25 cellular contexts compared by ENCODE assay signal in the genomic region with DNA sequence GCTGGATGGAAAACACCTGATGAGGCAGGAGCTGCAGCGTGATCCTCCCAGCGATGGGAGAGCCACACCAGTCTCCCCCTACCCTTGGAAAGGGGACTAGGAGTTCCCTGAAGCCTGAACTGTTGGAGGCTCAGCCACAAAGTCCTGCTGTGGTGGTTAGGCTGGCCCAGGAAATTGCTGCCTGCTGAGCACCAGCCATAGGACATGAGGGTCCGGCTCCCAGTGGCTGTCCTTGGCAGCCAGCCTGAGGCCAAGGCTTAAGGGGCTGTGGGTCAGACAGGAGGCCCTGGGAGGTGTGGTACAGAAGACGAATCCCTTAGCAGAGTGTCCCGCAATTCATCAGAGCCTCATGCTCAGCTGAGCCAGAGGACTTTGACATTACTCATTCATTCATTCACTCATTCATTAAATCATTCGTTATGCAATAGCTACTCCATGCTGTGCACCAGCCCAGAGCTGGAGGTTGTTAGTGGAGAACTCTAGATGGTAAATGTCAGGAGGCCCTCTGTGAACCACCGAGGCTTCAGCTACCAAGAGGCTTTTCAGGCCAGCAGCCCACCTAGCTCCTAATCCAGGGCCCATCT. TPM values are rescaled to one million over a fixed set of nuclear protein-coding genes. Genes with fewer than 3 reads are reported as not detected.
A peak's percentile ranks its signal among the peaks of the same experiment; 100 is the strongest.
DNase-seq lines count a peak whose midpoint lies in the region; ATAC-seq, FAIRE-seq and TF ChIP-seq lines count a peak whose summit lies in the region.
"Had no signal": no experiment of that assay in that cellular context is flagged by ENCODE, and none has a peak within 500 bp of the region (broad histone marks: within the 10 kb centered on the region; RNA-seq: fewer than 3 reads in every experiment).

No MANE protein-coding gene starts in this region.

- no peaks in the 10 kb centered on the region for H3K79me2 ChIP-seq in HepG2 (ENCODE audit: insufficient read depth, low read length)

- H3K27me3 ChIP-seq in HepG2 (ENCODE audit: control insufficient read depth in 1 of 2, insufficient read depth in 2 of 2, low read length in 2 of 2) = 0 out of 5 replicates have a peak, but pooled peaks cover 0 to 4% of the 10 kb centered on the region in 2 experiments
- H3K27me3 ChIP-seq in right lobe of liver = no peaks in the 10 kb centered on the region
- no peaks in the 10 kb centered on the region for H3K27me3 ChIP-seq in WERI-Rb-1 (ENCODE audit: insufficient read depth, low read depth, severe bottlenecking)
- peaks cover 0 to 24% (median 3%) of the 10 kb centered on the region in 7 donors for H3K27me3 ChIP-seq in heart right ventricle
- H3K27me3 ChIP-seq: BE2C, BLaER1 had no signal

- no peaks in the 10 kb centered on the region for H4K20me1 ChIP-seq in HepG2 (ENCODE audit: insufficient read depth, low read length)
- H4K20me1 ChIP-seq: BLaER1 had no signal

- intact Hi-C loops in HepG2 (cut with micrococcal nuclease; ENCODE audit: unreplicated experiment) = no loop called here
- intact Hi-C loops in right lobe of liver (cut with DNase I) = no loop called here
- intact Hi-C loops in kidney (cut with DNase I) = no loop called here
- intact Hi-C loops in heart right ventricle (cut with DNase I) = no loop called here

- TF ChIP-seq POLR2A in HepG2 (IDR thresholded peaks at IDR 0.05; ENCODE audit: insufficient read depth in 1 of 2, low read depth in 2 of 2, low read length in 2 of 2) = no peak
- TF ChIP-seq POLR2A in right lobe of liver (IDR thresholded peaks at IDR 0.05) = no peak

- 70% methylated on average over 5 of the region's 7 CpGs for whole genome bisulfite sequencing in HepG2 (ENCODE audit: low lambda C conversion rate)
- 40% methylated on average over 1 of the region's 7 CpGs for WGBS in right lobe of liver (ENCODE audit: insufficient coverage, low coverage, low lambda C conversion rate, missing lambda C conversion rate)
- 79 to 81% methylated on average over 7 of the region's 7 CpGs for WGBS in heart right ventricle, 2 donors

- CTCF ChIA-PET in HepG2 (lab: Yijun Ruan, JAX; ENCODE audit: low intra/inter-chr PET ratio, low total read pairs) = no interaction called here

- no peak for ATAC-seq in HepG2
- no peak for ATAC-seq in right lobe of liver
- no peak for ATAC-seq in heart right ventricle
- ATAC-seq in HG03045 (IDR thresholded peaks at IDR 0.05; ENCODE audit: unreplicated experiment) = no peak

- no peak overlapping the region for H2AFZ ChIP-seq in HepG2 (ENCODE audit: low read length)

- no peak for TF ChIP-seq CTCF in HepG2 (CRISPR knock-in tag; IDR thresholded peaks at IDR 0.05)
- TF ChIP-seq CTCF in right lobe of liver (IDR thresholded peaks at IDR 0.05) = no peak
- TF ChIP-seq CTCF in WERI-Rb-1 (IDR thresholded peaks at IDR 0.05; ENCODE audit: low read depth, low read length) = no peak
- no peak for TF ChIP-seq CTCF in kidney (IDR thresholded peaks at IDR 0.05; ENCODE audit: borderline replicate concordance, extremely low read depth, insufficient read depth)
- no peak for TF ChIP-seq CTCF in heart right ventricle (IDR thresholded peaks at IDR 0.05)

- no peak overlapping the region for H3K27ac ChIP-seq in HepG2 (ENCODE audit: extremely low read length, insufficient read depth, low read length)
- no peak overlapping the region for H3K27ac ChIP-seq in right lobe of liver
- peak overlapping the region; percentile 60 for H3K27ac ChIP-seq in WERI-Rb-1
- H3K27ac ChIP-seq in kidney (ENCODE audit: low read depth in 2 of 2, low read length in 2 of 2) = no peak overlapping the region
- H3K27ac ChIP-seq in heart right ventricle = no peak overlapping the region
- H3K27ac ChIP-seq: BLaER1 had no signal

- POLR2A ChIA-PET in HepG2 (lab: Yijun Ruan, JAX) = no interaction called here

- no TSS peak for BruUV-seq in HepG2 (replicated peaks; lab: Mats Ljungman, UMichigan)

- H3K4me2 ChIP-seq in HepG2 (ENCODE audit: low read depth, low read length) = no peak overlapping the region
- H3K4me2 ChIP-seq: BLaER1 had no signal

- no peak for TF ChIP-seq RAD21 in HepG2 (CRISPR knock-in tag; IDR thresholded peaks at IDR 0.05)

- in situ Hi-C loops in HepG2 (cut with HindIII; ENCODE audit: extremely low pct_ligation_motif_present, low pct_unique_long_range_greater_than_20kb) = no loop called here

- FAIRE-seq in HepG2 (lab: Jason Lieb, UNC) = no peak
- no peak for FAIRE-seq in kidney (lab: Jason Lieb, UNC)
- FAIRE-seq: A204.1, D721Med, G401.6, GM12891 had no signal

- H3K4me1 ChIP-seq in HepG2 (ENCODE audit: insufficient read depth, low read length) (peaks cover 19% of the 10 kb centered on the region), right lobe of liver (no peaks in the 10 kb centered on the region), kidney (ENCODE audit: control insufficient read depth in 1 of 2, insufficient read depth in 1 of 2, low read depth in 1 of 2, low read length in 2 of 2) (no peaks in the 10 kb centered on the region), heart right ventricle (no peaks in the 10 kb centered on the region)
- H3K4me1 ChIP-seq: BE2C, Caco-2 had no signal

- no peaks in the 10 kb centered on the region for H3K36me3 ChIP-seq in HepG2 (replicated peaks in 1 of 2; ENCODE audit: control insufficient read depth in 1 of 2, insufficient read depth in 2 of 2, low read length in 2 of 2)
- H3K36me3 ChIP-seq in right lobe of liver = no peaks in the 10 kb centered on the region
- H3K36me3 ChIP-seq in WERI-Rb-1 = no peaks in the 10 kb centered on the region
- H3K36me3 ChIP-seq in kidney (ENCODE audit: control insufficient read depth in 1 of 2, insufficient read depth in 2 of 2, low read length in 2 of 2) = no peaks in the 10 kb centered on the region
- H3K36me3 ChIP-seq in heart right ventricle = no peaks in the 10 kb centered on the region
- H3K36me3 ChIP-seq: BE2C, BLaER1 had no signal

- H3K9ac ChIP-seq in HepG2 (ENCODE audit: insufficient read depth, low read depth, low read length) (no peak overlapping the region), kidney (ENCODE audit: low read length in 2 of 2) (no peak overlapping the region)
- H3K9ac ChIP-seq: BLaER1 had no signal

- no peaks in the 10 kb centered on the region for H3K9me3 ChIP-seq in HepG2 (ENCODE audit: low read length)
- no peaks in the 10 kb centered on the region for H3K9me3 ChIP-seq in right lobe of liver
- H3K9me3 ChIP-seq in WERI-Rb-1 (ENCODE audit: severe bottlenecking) = no peaks in the 10 kb centered on the region
- no peaks in the 10 kb centered on the region for H3K9me3 ChIP-seq in kidney (ENCODE audit: control insufficient read depth in 1 of 2, low read length in 2 of 2)
- no peaks in the 10 kb centered on the region for H3K9me3 ChIP-seq in heart right ventricle
- H3K9me3 ChIP-seq: BE2C, BLaER1, Caco-2 had no signal

- no peak for DNase-seq in HepG2 (ENCODE audit: low spot score)
- no peak for DNase-seq in right lobe of liver
- peak; percentile 56 for DNase-seq in WERI-Rb-1
- DNase-seq in kidney = peak; percentile 22
- no peak for DNase-seq in heart right ventricle
- DNase-seq: 8988T; ACHN; BE2C; C1 segment of cervical spinal cord; Caco-2; Calu3; CD4-positive, alpha-beta memory T cell; CD4-positive, CD25-positive, alpha-beta regulatory T cell; CD8-positive, alpha-beta memory T cell; DMS79 treated with DMSO at 0.1 percent for 48 hours; GF-D8 had no signal

- TF ChIP-seq EP300 in HepG2 (IDR thresholded peaks at IDR 0.05; ENCODE audit: low read depth in 2 of 2, low read length in 2 of 2) = no peak
- TF ChIP-seq EP300 in HepG2 (CRISPR knock-in tag; IDR thresholded peaks at IDR 0.05; ENCODE audit: borderline replicate concordance) = no peak

- H3K4me3 ChIP-seq in HepG2 (replicated peaks in 1 of 3; ENCODE audit: insufficient read depth in 1 of 3, low read depth in 2 of 3, low read length in 3 of 3) (no peak overlapping the region), right lobe of liver (no peak overlapping the region), WERI-Rb-1 (ENCODE audit: low read depth, low read length) (no peak overlapping the region), kidney (ENCODE audit: low read length in 2 of 2) (no peak overlapping the region), heart right ventricle (no peak overlapping the region)
- H3K4me3 ChIP-seq: BLaER1 had no signal

RNA-seq across cellular contexts. Expression of a gene that starts 14.4 kb away (rescaled TPM):
- total RNA-seq in HepG2 (2016; rRNA removed; fragmentation: Illumina TruSeq; extraction: Trizol) (not detected in 2 replicates), right lobe of liver (10 to 100 TPM in 5 of 6 experiments, 1 to 10 TPM in 1; 9.4 to 27.7 (median 17.9) TPM), kidney (0.63 TPM), heart right ventricle (under 1 TPM in 2 of 10 donors, not detected in 8; 0.12 to 0.15 TPM)
- total RNA-seq in HepG2 (2016; cell fraction: cytosol; rRNA removed; fragmentation: Illumina TruSeq; extraction: Trizol; ENCODE audit: low read depth) = not detected in 2 replicates
- total RNA-seq in HepG2 (2016; cell fraction: insoluble cytoplasmic fraction; rRNA removed; fragmentation: Illumina TruSeq; extraction: Trizol) = 0.04 TPM in 1 of 2 replicates, not detected in the other
- not detected in 2 replicates for total RNA-seq in HepG2 (2016; cell fraction: membrane; rRNA removed; fragmentation: Illumina TruSeq; extraction: Trizol)
- not detected in 2 replicates for total RNA-seq in HepG2 (2016; cell fraction: nucleus; rRNA removed; fragmentation: Illumina TruSeq; extraction: Trizol)
- polyA plus RNA-seq in HepG2 (2011; rRNA removed) (0.59 and 0.93 TPM in 2 replicates), kidney (ENCODE audit: insufficient read depth, low read depth, low replicate concordance) (0.41 TPM), heart right ventricle (not detected)
- polyA plus RNA-seq in HepG2 (2011; cell fraction: cytosol; rRNA removed) = 0.39 and 0.47 TPM in 2 replicates
- 1.6 and 2.3 TPM in 2 replicates for polyA plus RNA-seq in HepG2 (2011; cell fraction: nucleus; rRNA removed)
- polyA plus RNA-seq in HepG2 (2012) = 0.58 and 0.65 TPM in 2 replicates
- not detected in 2 replicates for polyA plus RNA-seq in HepG2 (2016; cell fraction: cytosol; fragmentation: Illumina TruSeq; extraction: Trizol; ENCODE audit: low read depth)
- polyA plus RNA-seq in HepG2 (2016; cell fraction: insoluble cytoplasmic fraction; fragmentation: Illumina TruSeq; extraction: Trizol; ENCODE audit: low read depth) = not detected in 2 replicates
- polyA plus RNA-seq in HepG2 (2016; cell fraction: membrane; fragmentation: Illumina TruSeq; extraction: Trizol; ENCODE audit: low read depth) = not detected in 2 replicates
- not detected in 2 replicates for polyA plus RNA-seq in HepG2 (2016; cell fraction: nucleus; fragmentation: Illumina TruSeq; extraction: Trizol; ENCODE audit: insufficient read depth, low read depth)
- 0.94 and 6.3 TPM in 2 replicates for polyA minus RNA-seq in HepG2 (2011; rRNA and poly(A)+ RNA removed; ENCODE audit: low replicate concordance)
- 0.40 TPM in 1 of 2 replicates, not detected in the other for polyA minus RNA-seq in HepG2 (2011; cell fraction: cytosol; rRNA and poly(A)+ RNA removed)
- 0.13 and 0.99 TPM in 2 replicates for polyA minus RNA-seq in HepG2 (2011; cell fraction: nucleus; rRNA and poly(A)+ RNA removed)
- total RNA-seq: A673; Caco-2; CD4-positive, alpha-beta memory T cell; CD4-positive, CD25-positive, alpha-beta regulatory T cell; CD8-positive, alpha-beta memory T cell had no signal
- polyA plus RNA-seq: AG04450; CD14-positive monocyte; CD4-positive, alpha-beta memory T cell; CD4-positive, CD25-positive, alpha-beta regulatory T cell; CD8-positive, alpha-beta memory T cell had no signal

RNA-seq across cellular contexts. Expression of a gene that starts 26.6 kb away (rescaled TPM):
- total RNA-seq in HepG2 (2016; rRNA removed; fragmentation: Illumina TruSeq; extraction: Trizol) (0.09 and 0.11 TPM in 2 replicates), right lobe of liver (under 1 TPM in 5 of 6 experiments, not detected in 1; 0.06 to 0.39 (median 0.12) TPM), kidney (13.9 TPM), heart right ventricle (under 1 TPM in 5 of 10 donors, not detected in 5; 0.11 to 0.37 (median 0.25) TPM)
- not detected in 2 replicates for total RNA-seq in HepG2 (2016; cell fraction: cytosol; rRNA removed; fragmentation: Illumina TruSeq; extraction: Trizol; ENCODE audit: low read depth)
- 0.04 and 0.09 TPM in 2 replicates for total RNA-seq in HepG2 (2016; cell fraction: insoluble cytoplasmic fraction; rRNA removed; fragmentation: Illumina TruSeq; extraction: Trizol)
- total RNA-seq in HepG2 (2016; cell fraction: membrane; rRNA removed; fragmentation: Illumina TruSeq; extraction: Trizol) = 0.17 and 0.19 TPM in 2 replicates
- total RNA-seq in HepG2 (2016; cell fraction: nucleus; rRNA removed; fragmentation: Illumina TruSeq; extraction: Trizol) = 0.16 and 0.34 TPM in 2 replicates
- polyA plus RNA-seq in HepG2 (2011; rRNA removed) (9.3 and 13.7 TPM in 2 replicates), kidney (ENCODE audit: insufficient read depth, low read depth, low replicate concordance) (16.5 TPM), heart right ventricle (not detected)
- polyA plus RNA-seq in HepG2 (2011; cell fraction: cytosol; rRNA removed) = 4.5 and 7.7 TPM in 2 replicates
- polyA plus RNA-seq in HepG2 (2011; cell fraction: nucleus; rRNA removed) = 19.8 and 19.9 TPM in 2 replicates
- 4.9 and 5.3 TPM in 2 replicates for polyA plus RNA-seq in HepG2 (2012)
- polyA plus RNA-seq in HepG2 (2016; cell fraction: cytosol; fragmentation: Illumina TruSeq; extraction: Trizol; ENCODE audit: low read depth) = 0.11 TPM in 1 of 2 replicates, not detected in the other
- 0.13 and 0.31 TPM in 2 replicates for polyA plus RNA-seq in HepG2 (2016; cell fraction: insoluble cytoplasmic fraction; fragmentation: Illumina TruSeq; extraction: Trizol; ENCODE audit: low read depth)
- polyA plus RNA-seq in HepG2 (2016; cell fraction: membrane; fragmentation: Illumina TruSeq; extraction: Trizol; ENCODE audit: low read depth) = 0.05 and 0.07 TPM in 2 replicates
- polyA plus RNA-seq in HepG2 (2016; cell fraction: nucleus; fragmentation: Illumina TruSeq; extraction: Trizol; ENCODE audit: insufficient read depth, low read depth) = 0.21 and 0.25 TPM in 2 replicates
- 6.8 TPM in 1 of 2 replicates, not detected in the other for polyA minus RNA-seq in HepG2 (2011; rRNA and poly(A)+ RNA removed; ENCODE audit: low replicate concordance)
- polyA minus RNA-seq in HepG2 (2011; cell fraction: cytosol; rRNA and poly(A)+ RNA removed) = 0.79 and 4.5 TPM in 2 replicates
- 3.6 and 5.5 TPM in 2 replicates for polyA minus RNA-seq in HepG2 (2011; cell fraction: nucleus; rRNA and poly(A)+ RNA removed)
- total RNA-seq: A673; CD4-positive, alpha-beta memory T cell; CD4-positive, CD25-positive, alpha-beta regulatory T cell; CD8-positive, alpha-beta memory T cell had no signal
- polyA plus RNA-seq: CD14-positive monocyte; CD4-positive, alpha-beta memory T cell had no signal

RNA-seq across cellular contexts. Expression of a gene that starts 48.1 kb away (rescaled TPM):
- total RNA-seq in HepG2 (2016; rRNA removed; fragmentation: Illumina TruSeq; extraction: Trizol) (not detected in 2 replicates), right lobe of liver (1 to 10 TPM in 1 of 6 experiments, under 1 TPM in 3, not detected in 2; 0.31 to 1.1 (median 0.55) TPM), kidney (not detected), heart right ventricle (not detected)
- not detected in 2 replicates for total RNA-seq in HepG2 (2016; cell fraction: cytosol; rRNA removed; fragmentation: Illumina TruSeq; extraction: Trizol; ENCODE audit: low read depth)
- not detected in 2 replicates for total RNA-seq in HepG2 (2016; cell fraction: insoluble cytoplasmic fraction; rRNA removed; fragmentation: Illumina TruSeq; extraction: Trizol)
- total RNA-seq in HepG2 (2016; cell fraction: membrane; rRNA removed; fragmentation: Illumina TruSeq; extraction: Trizol) = not detected in 2 replicates
- total RNA-seq in HepG2 (2016; cell fraction: nucleus; rRNA removed; fragmentation: Illumina TruSeq; extraction: Trizol) = not detected in 2 replicates
- polyA plus RNA-seq in HepG2 (2011; rRNA removed) (not detected in 2 replicates), kidney (ENCODE audit: insufficient read depth, low read depth, low replicate concordance) (not detected), heart right ventricle (not detected)
- not detected in 2 replicates for polyA plus RNA-seq in HepG2 (2011; cell fraction: cytosol; rRNA removed)
- not detected in 2 replicates for polyA plus RNA-seq in HepG2 (2011; cell fraction: nucleus; rRNA removed)
- polyA plus RNA-seq in HepG2 (2012) = not detected in 2 replicates
- polyA plus RNA-seq in HepG2 (2016; cell fraction: cytosol; fragmentation: Illumina TruSeq; extraction: Trizol; ENCODE audit: low read depth) = not detected in 2 replicates
- polyA plus RNA-seq in HepG2 (2016; cell fraction: insoluble cytoplasmic fraction; fragmentation: Illumina TruSeq; extraction: Trizol; ENCODE audit: low read depth) = not detected in 2 replicates
- not detected in 2 replicates for polyA plus RNA-seq in HepG2 (2016; cell fraction: membrane; fragmentation: Illumina TruSeq; extraction: Trizol; ENCODE audit: low read depth)
- polyA plus RNA-seq in HepG2 (2016; cell fraction: nucleus; fragmentation: Illumina TruSeq; extraction: Trizol; ENCODE audit: insufficient read depth, low read depth) = not detected in 2 replicates
- polyA minus RNA-seq in HepG2 (2011; rRNA and poly(A)+ RNA removed; ENCODE audit: low replicate concordance) = 0.07 TPM in 1 of 2 replicates, not detected in the other
- polyA minus RNA-seq in HepG2 (2011; cell fraction: cytosol; rRNA and poly(A)+ RNA removed) = not detected in 2 replicates
- polyA minus RNA-seq in HepG2 (2011; cell fraction: nucleus; rRNA and poly(A)+ RNA removed) = not detected in 2 replicates
- total RNA-seq: A673; Caco-2; Calu3; CD4-positive, alpha-beta memory T cell; CD4-positive, CD25-positive, alpha-beta regulatory T cell; CD8-positive, alpha-beta memory T cell had no signal
- polyA plus RNA-seq: AG04450; CD14-positive monocyte; CD4-positive, alpha-beta memory T cell; CD4-positive, CD25-positive, alpha-beta regulatory T cell; CD8-positive, alpha-beta memory T cell had no signal

RNA-seq across cellular contexts. Expression of a gene that starts 54.5 kb away (rescaled TPM):
- 1.8 and 4.4 TPM in 2 replicates for total RNA-seq in HepG2 (2016; rRNA removed; fragmentation: Illumina TruSeq; extraction: Trizol)
- total RNA-seq in HepG2 (2016; cell fraction: cytosol; rRNA removed; fragmentation: Illumina TruSeq; extraction: Trizol; ENCODE audit: low read depth) = 7.9 and 9.7 TPM in 2 replicates
- 2.1 and 5.3 TPM in 2 replicates for total RNA-seq in HepG2 (2016; cell fraction: insoluble cytoplasmic fraction; rRNA removed; fragmentation: Illumina TruSeq; extraction: Trizol)
- total RNA-seq in HepG2 (2016; cell fraction: membrane; rRNA removed; fragmentation: Illumina TruSeq; extraction: Trizol) = 10.3 and 11.6 TPM in 2 replicates
- 2.7 and 2.8 TPM in 2 replicates for total RNA-seq in HepG2 (2016; cell fraction: nucleus; rRNA removed; fragmentation: Illumina TruSeq; extraction: Trizol)
- polyA plus RNA-seq in HepG2 (2011; rRNA removed) = 14.7 and 18.9 TPM in 2 replicates
- 14.3 and 23.4 TPM in 2 replicates for polyA plus RNA-seq in HepG2 (2011; cell fraction: cytosol; rRNA removed)
- 15.8 and 16.9 TPM in 2 replicates for polyA plus RNA-seq in HepG2 (2011; cell fraction: nucleus; rRNA removed)
- 7.5 and 10.2 TPM in 2 replicates for polyA plus RNA-seq in HepG2 (2012)
- polyA plus RNA-seq in HepG2 (2016; cell fraction: cytosol; fragmentation: Illumina TruSeq; extraction: Trizol; ENCODE audit: low read depth) = 16.5 and 18.6 TPM in 2 replicates
- polyA plus RNA-seq in HepG2 (2016; cell fraction: insoluble cytoplasmic fraction; fragmentation: Illumina TruSeq; extraction: Trizol; ENCODE audit: low read depth) = 4.1 and 5.6 TPM in 2 replicates
- 15.8 and 17.9 TPM in 2 replicates for polyA plus RNA-seq in HepG2 (2016; cell fraction: membrane; fragmentation: Illumina TruSeq; extraction: Trizol; ENCODE audit: low read depth)
- polyA plus RNA-seq in HepG2 (2016; cell fraction: nucleus; fragmentation: Illumina TruSeq; extraction: Trizol; ENCODE audit: insufficient read depth, low read depth) = 5.2 and 7.2 TPM in 2 replicates
- 17.8 TPM in 1 of 2 replicates, not detected in the other for polyA minus RNA-seq in HepG2 (2011; rRNA and poly(A)+ RNA removed; ENCODE audit: low replicate concordance)
- polyA minus RNA-seq in HepG2 (2011; cell fraction: cytosol; rRNA and poly(A)+ RNA removed) = 7.8 and 8.0 TPM in 2 replicates
- polyA minus RNA-seq in HepG2 (2011; cell fraction: nucleus; rRNA and poly(A)+ RNA removed) = 2.3 and 2.6 TPM in 2 replicates
- total RNA-seq in right lobe of liver = 1 to 10 TPM in 5 of 6 experiments, under 1 TPM in 1; 0.58 to 7.0 (median 3.3) TPM
- 16.1 TPM for total RNA-seq in kidney
- 34.3 TPM for polyA plus RNA-seq in kidney (ENCODE audit: insufficient read depth, low read depth, low replicate concordance)
- total RNA-seq in heart right ventricle = under 1 TPM in 2 of 10 donors, not detected in 8; 0.22 to 0.28 TPM
- under 1 TPM; 0.29 to 0.49 TPM for polyA plus RNA-seq in heart right ventricle
- polyA plus RNA-seq: CD14-positive monocyte had no signal

Comparison
In these comparisons a context has a peak if more than half of its experiments do, and no peak if none do; other contexts are left out.
1. DNase-seq: peak in WERI-Rb-1 (single experiment) and kidney (single experiment); none in HepG2 (single experiment), right lobe of liver (0 of 3) and heart right ventricle (0 of 2).
2. RNA of a gene that starts 26.6 kb away (total RNA-seq): 13.9 TPM in kidney (single experiment); 0.06 to 0.39 TPM in right lobe of liver, 0.11 to 0.37 TPM in heart right ventricle and 0.04 to 0.34 TPM in HepG2; every median in the first group is over 10 times any median in the second.